In the genomic region with DNA sequence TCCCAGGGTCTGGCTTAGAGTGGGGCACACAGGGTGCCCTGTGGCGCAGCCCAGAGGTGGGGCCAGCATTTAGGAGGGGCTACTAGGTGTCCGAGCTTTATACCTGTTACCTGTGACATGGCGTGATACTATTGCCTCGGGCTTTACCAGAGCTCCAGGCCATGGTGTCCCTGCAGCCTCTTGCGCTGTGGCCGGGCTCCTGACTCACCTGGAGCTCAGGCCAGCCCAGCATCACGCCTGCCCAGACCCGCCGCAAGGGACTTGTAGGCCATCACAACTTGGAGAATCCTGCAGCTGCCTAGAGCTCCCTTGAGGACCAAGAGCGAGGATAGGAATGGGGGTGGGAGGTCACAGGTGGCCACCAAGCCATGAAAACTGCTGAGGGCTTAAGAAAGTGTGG, we compare ENCODE assay signal across 28 cellular contexts. TPM values are rescaled to one million over a fixed set of nuclear protein-coding genes. Genes with fewer than 3 reads are reported as not detected.
"Had no signal": no experiment of that assay in that cellular context is flagged by ENCODE, and none has a peak within 500 bp of the region (broad histone marks: within the 10 kb centered on the region; RNA-seq: fewer than 3 reads in every experiment).

No MANE protein-coding gene starts in this region.

- H3K9me3 Mint-ChIP-seq: activated CD4-positive, alpha-beta memory T cell treated with anti-CD3 and anti-CD28 coated beads for 36 hours; activated CD4-positive, alpha-beta T cell treated with anti-CD3 and anti-CD28 coated beads, Interleukin-2, amount 10 ng/mL, durations not matched to agents 24 days and 14 days; activated naive CD4-positive, alpha-beta T cell treated with anti-CD3 and anti-CD28 coated beads, Interleukin-2, amount 10 ng/mL, durations not matched to agents 7 days and 5 days; activated naive CD4-positive, alpha-beta T cell treated with anti-CD3 and anti-CD28 coated beads, Interleukin-2, amount 50 U/mL, for 72 hours; activated naive CD8-positive, alpha-beta T cell treated with anti-CD3 and anti-CD28 coated beads, Interleukin-2, amount 10 ng/mL, durations not matched to agents 7 days and 5 days; activated T-cell treated with anti-CD3 and anti-CD28 coated beads, Interleukin-2, amount 50 U/mL, for 24 hours; activated T-cell treated with anti-CD3 and anti-CD28 coated beads, Interleukin-2, amount 50 U/mL, for 72 hours; endodermal cell had no signal

- H3K4me3 ChIP-seq: ascending aorta, breast epithelium, cardiac muscle cell, colonic mucosa, dorsolateral prefrontal cortex had no signal

- H3K27ac Mint-ChIP-seq: activated CD4-positive, alpha-beta memory T cell treated with anti-CD3 and anti-CD28 coated beads for 36 hours; activated CD4-positive, alpha-beta T cell treated with anti-CD3 and anti-CD28 coated beads for 36 hours; activated CD4-positive, alpha-beta T cell treated with anti-CD3 and anti-CD28 coated beads, Interleukin-2, amount 10 ng/mL, durations not matched to agents 24 days and 14 days; activated naive CD4-positive, alpha-beta T cell treated with anti-CD3 and anti-CD28 coated beads, Interleukin-2, amount 10 ng/mL, durations not matched to agents 7 days and 5 days; activated naive CD8-positive, alpha-beta T cell treated with anti-CD3 and anti-CD28 coated beads, Interleukin-2, amount 10 ng/mL, durations not matched to agents 7 days and 5 days; activated T-cell treated with anti-CD3 and anti-CD28 coated beads, Interleukin-2, amount 50 U/mL, for 24 hours; activated T-cell treated with anti-CD3 and anti-CD28 coated beads, Interleukin-2, amount 50 U/mL, for 72 hours; endodermal cell had no signal

- H3K9me3 ChIP-seq: ascending aorta, breast epithelium, colonic mucosa had no signal

- H3K27me3 ChIP-seq: ascending aorta, breast epithelium had no signal

- H3K36me3 ChIP-seq: ascending aorta, breast epithelium, cardiac muscle cell, colonic mucosa had no signal

- H3K4me3 Mint-ChIP-seq: activated CD4-positive, alpha-beta memory T cell treated with anti-CD3 and anti-CD28 coated beads for 36 hours; activated CD4-positive, alpha-beta T cell treated with anti-CD3 and anti-CD28 coated beads for 36 hours; activated CD4-positive, alpha-beta T cell treated with anti-CD3 and anti-CD28 coated beads, Interleukin-2, amount 10 ng/mL, durations not matched to agents 24 days and 14 days; activated naive CD4-positive, alpha-beta T cell treated with anti-CD3 and anti-CD28 coated beads, Interleukin-2, amount 10 ng/mL, durations not matched to agents 7 days and 5 days; activated naive CD8-positive, alpha-beta T cell treated with anti-CD3 and anti-CD28 coated beads, Interleukin-2, amount 10 ng/mL, durations not matched to agents 7 days and 5 days; activated T-cell treated with anti-CD3 and anti-CD28 coated beads, Interleukin-2, amount 50 U/mL, for 24 hours; activated T-cell treated with anti-CD3 and anti-CD28 coated beads, Interleukin-2, amount 50 U/mL, for 72 hours; brain; endodermal cell had no signal

- H3K4me1 Mint-ChIP-seq: activated CD4-positive, alpha-beta T cell treated with anti-CD3 and anti-CD28 coated beads for 36 hours; activated naive CD4-positive, alpha-beta T cell treated with anti-CD3 and anti-CD28 coated beads, Interleukin-2, amount 10 ng/mL, durations not matched to agents 7 days and 5 days had no signal

- ATAC-seq: activated CD4-positive, alpha-beta T cell treated with anti-CD3 and anti-CD28 coated beads for 36 hours; activated naive CD4-positive, alpha-beta T cell treated with anti-CD3 and anti-CD28 coated beads, Interleukin-2, amount 50 U/mL, for 72 hours; activated T-cell treated with anti-CD3 and anti-CD28 coated beads, Interleukin-2, amount 50 U/mL, for 72 hours; esophagus mucosa had no signal

- DNase-seq: activated CD4-positive, alpha-beta memory T cell treated with anti-CD3 and anti-CD28 coated beads for 36 hours; activated CD4-positive, alpha-beta T cell treated with anti-CD3 and anti-CD28 coated beads for 36 hours; activated CD4-positive, alpha-beta T cell treated with anti-CD3 and anti-CD28 coated beads, Interleukin-2, amount 10 ng/mL, durations not matched to agents 24 days and 14 days; activated CD4-positive, CD25-positive, alpha-beta regulatory T cell; activated CD4-positive, CD25-positive, alpha-beta regulatory T cell treated with anti-CD3 and anti-CD28 coated beads, Interleukin-2, amount 50 U/mL, for 72 hours; activated CD8-positive, alpha-beta memory T cell treated with anti-CD3 and anti-CD28 coated beads, Interleukin-2, amount 50 U/mL, for 48 hours; activated gamma-delta T cell; activated naive CD4-positive, alpha-beta T cell; activated naive CD4-positive, alpha-beta T cell treated with anti-CD3 and anti-CD28 coated beads, Interleukin-2, amount 10 ng/mL, durations not matched to agents 7 days and 5 days; activated naive CD8-positive, alpha-beta T cell treated with anti-CD3 and anti-CD28 coated beads, Interleukin-2, amount 10 ng/mL, durations not matched to agents 7 days and 5 days; activated T-cell treated with anti-CD3 and anti-CD28 coated beads for 4 hours; activated T-cell treated with anti-CD3 and anti-CD28 coated beads, Interleukin-2, amount 50 U/mL, for 24 hours; activated T-cell treated with anti-CD3 and anti-CD28 coated beads, Interleukin-2, amount 50 U/mL, for 72 hours; central memory CD4-positive, alpha-beta T cell; cerebellar nuclear complex; colonic mucosa; effector memory CD4-positive, alpha-beta T cell; endodermal cell; foreskin fibroblast; T-helper 2 cell had no signal

- H3K27ac ChIP-seq: ascending aorta, breast epithelium, cardiac muscle cell, colonic mucosa, dorsolateral prefrontal cortex had no signal

- H3K4me1 ChIP-seq: ascending aorta, breast epithelium, colonic mucosa had no signal

- H3K36me3 Mint-ChIP-seq: activated CD4-positive, alpha-beta memory T cell treated with anti-CD3 and anti-CD28 coated beads for 36 hours; activated naive CD4-positive, alpha-beta T cell treated with anti-CD3 and anti-CD28 coated beads, Interleukin-2, amount 10 ng/mL, durations not matched to agents 7 days and 5 days; activated naive CD4-positive, alpha-beta T cell treated with anti-CD3 and anti-CD28 coated beads, Interleukin-2, amount 50 U/mL, for 72 hours; activated naive CD8-positive, alpha-beta T cell treated with anti-CD3 and anti-CD28 coated beads, Interleukin-2, amount 10 ng/mL, durations not matched to agents 7 days and 5 days had no signal

RNA-seq across cellular contexts. Expression of a gene that starts 8.0 kb away (rescaled TPM):
- total RNA-seq: activated CD4-positive, alpha-beta memory T cell treated with anti-CD3 and anti-CD28 coated beads for 36 hours; activated CD4-positive, alpha-beta T cell treated with anti-CD3 and anti-CD28 coated beads for 36 hours; activated CD4-positive, alpha-beta T cell treated with anti-CD3 and anti-CD28 coated beads, Interleukin-2, amount 10 ng/mL, durations not matched to agents 24 days and 14 days; activated naive CD4-positive, alpha-beta T cell treated with anti-CD3 and anti-CD28 coated beads, Interleukin-2, amount 50 U/mL, for 72 hours; activated naive CD8-positive, alpha-beta T cell treated with anti-CD3 and anti-CD28 coated beads, Interleukin-2, amount 10 ng/mL, durations not matched to agents 7 days and 5 days; activated T-cell treated with anti-CD3 and anti-CD28 coated beads, Interleukin-2, amount 50 U/mL, for 72 hours; cardiac muscle cell; endodermal cell; T-helper 1 cell treated with Interleukin-12 subunit alpha and Interleukin-12 subunit beta and Interleukin-4 antibody, amounts not matched to agents 30 ng/mL and 1 ng/mL, for 36 hours had no signal
- polyA plus RNA-seq: cardiac muscle cell had no signal
